In the genomic region with DNA sequence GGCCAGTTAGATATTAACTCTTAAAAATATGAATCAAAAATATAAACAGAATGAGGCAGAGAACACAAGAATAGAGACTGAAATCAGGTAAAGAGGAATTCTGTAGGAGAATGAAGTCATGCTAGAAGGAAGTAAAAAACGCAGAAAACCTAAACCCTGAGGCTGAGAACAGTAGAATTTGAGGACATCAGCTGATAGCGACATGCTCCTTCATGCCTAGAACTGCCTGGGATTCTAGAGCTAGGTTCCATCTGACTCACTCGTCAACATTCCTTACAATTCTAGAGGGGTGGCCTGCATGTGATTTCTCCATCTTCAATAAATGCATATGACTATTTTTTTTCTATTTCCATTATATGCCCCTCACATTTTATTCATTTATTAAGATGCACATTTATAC, we compare ENCODE assay signal across 3 cellular contexts.
TF ChIP-seq lines count a peak whose summit lies in the region.

No MANE protein-coding gene starts in this region.

TF ChIP-seq in SK-N-SH, 30 proteins besides CTCF, POLR2A, EP300 and RAD21:
- TF ChIP-seq, protein P1, sequence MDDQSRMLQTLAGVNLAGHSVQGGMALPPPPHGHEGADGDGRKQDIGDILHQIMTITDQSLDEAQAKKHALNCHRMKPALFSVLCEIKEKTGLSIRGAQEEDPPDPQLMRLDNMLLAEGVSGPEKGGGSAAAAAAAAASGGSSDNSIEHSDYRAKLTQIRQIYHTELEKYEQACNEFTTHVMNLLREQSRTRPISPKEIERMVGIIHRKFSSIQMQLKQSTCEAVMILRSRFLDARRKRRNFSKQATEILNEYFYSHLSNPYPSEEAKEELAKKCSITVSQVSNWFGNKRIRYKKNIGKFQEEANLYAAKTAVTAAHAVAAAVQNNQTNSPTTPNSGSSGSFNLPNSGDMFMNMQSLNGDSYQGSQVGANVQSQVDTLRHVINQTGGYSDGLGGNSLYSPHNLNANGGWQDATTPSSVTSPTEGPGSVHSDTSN (IDR thresholded peaks at IDR 0.05), result no peak
- TF ChIP-seq MEF2A (IDR thresholded peaks at IDR 0.05; ENCODE audit: borderline replicate concordance, low read depth) (no peak), TCF12 (IDR thresholded peaks at IDR 0.05) (no peak), FOXM1 (IDR thresholded peaks at IDR 0.05; ENCODE audit: low read depth) (no peak), ELF1 (IDR thresholded peaks at IDR 0.05) (no peak), ZBTB33 (IDR thresholded peaks at IDR 0.05; ENCODE audit: borderline replicate concordance, low read depth) (no peak), SMC3 (IDR thresholded peaks at IDR 0.05; ENCODE audit: low read depth, low read length) (no peak), JUND (IDR thresholded peaks at IDR 0.05) (no peak), RCOR1 (IDR thresholded peaks at IDR 0.05; ENCODE audit: low read length) (no peak)
- TF ChIP-seq, protein P2, sequence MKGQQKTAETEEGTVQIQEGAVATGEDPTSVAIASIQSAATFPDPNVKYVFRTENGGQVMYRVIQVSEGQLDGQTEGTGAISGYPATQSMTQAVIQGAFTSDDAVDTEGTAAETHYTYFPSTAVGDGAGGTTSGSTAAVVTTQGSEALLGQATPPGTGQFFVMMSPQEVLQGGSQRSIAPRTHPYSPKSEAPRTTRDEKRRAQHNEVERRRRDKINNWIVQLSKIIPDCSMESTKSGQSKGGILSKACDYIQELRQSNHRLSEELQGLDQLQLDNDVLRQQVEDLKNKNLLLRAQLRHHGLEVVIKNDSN (IDR thresholded peaks at IDR 0.05; ENCODE audit: borderline replicate concordance, low read depth), result no peak

TF ChIP-seq in SK-N-SH treated with all-trans-retinoic acid at 6 μM for 48 hours, 23 proteins besides CTCF, POLR2A, EP300 and RAD21 (continued from another document):
- TF ChIP-seq GLIS3 (CRISPR knock-in tag; IDR thresholded peaks at IDR 0.05), result no peak
- TF ChIP-seq ISL1 (CRISPR knock-in tag; IDR thresholded peaks at IDR 0.05), result no peak
- no peak for TF ChIP-seq ZNF70 (CRISPR knock-in tag; IDR thresholded peaks at IDR 0.05)
- TF ChIP-seq ZC3H10 (CRISPR knock-in tag; IDR thresholded peaks at IDR 0.05), result no peak
- TF ChIP-seq SNAI2 (CRISPR knock-in tag; IDR thresholded peaks at IDR 0.05), result no peak
- TF ChIP-seq POU6F1 (CRISPR knock-in tag; IDR thresholded peaks at IDR 0.05; ENCODE audit: borderline replicate concordance, low read depth), result no peak
- TF ChIP-seq TOX (CRISPR knock-in tag; IDR thresholded peaks at IDR 0.05; ENCODE audit: borderline replicate concordance), result no peak
- TF ChIP-seq, protein P3, sequence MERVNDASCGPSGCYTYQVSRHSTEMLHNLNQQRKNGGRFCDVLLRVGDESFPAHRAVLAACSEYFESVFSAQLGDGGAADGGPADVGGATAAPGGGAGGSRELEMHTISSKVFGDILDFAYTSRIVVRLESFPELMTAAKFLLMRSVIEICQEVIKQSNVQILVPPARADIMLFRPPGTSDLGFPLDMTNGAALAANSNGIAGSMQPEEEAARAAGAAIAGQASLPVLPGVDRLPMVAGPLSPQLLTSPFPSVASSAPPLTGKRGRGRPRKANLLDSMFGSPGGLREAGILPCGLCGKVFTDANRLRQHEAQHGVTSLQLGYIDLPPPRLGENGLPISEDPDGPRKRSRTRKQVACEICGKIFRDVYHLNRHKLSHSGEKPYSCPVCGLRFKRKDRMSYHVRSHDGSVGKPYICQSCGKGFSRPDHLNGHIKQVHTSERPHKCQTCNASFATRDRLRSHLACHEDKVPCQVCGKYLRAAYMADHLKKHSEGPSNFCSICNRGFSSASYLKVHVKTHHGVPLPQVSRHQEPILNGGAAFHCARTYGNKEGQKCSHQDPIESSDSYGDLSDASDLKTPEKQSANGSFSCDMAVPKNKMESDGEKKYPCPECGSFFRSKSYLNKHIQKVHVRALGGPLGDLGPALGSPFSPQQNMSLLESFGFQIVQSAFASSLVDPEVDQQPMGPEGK (CRISPR knock-in tag; IDR thresholded peaks at IDR 0.05; ENCODE audit: borderline replicate concordance), result no peak
- TF ChIP-seq CSRNP3 (CRISPR knock-in tag; IDR thresholded peaks at IDR 0.05), result no peak
- TF ChIP-seq TSHZ2 (CRISPR knock-in tag; IDR thresholded peaks at IDR 0.05), result no peak
- TF ChIP-seq ZNF8 (CRISPR knock-in tag; IDR thresholded peaks at IDR 0.05), result no peak
- TF ChIP-seq BACH2 (CRISPR knock-in tag; IDR thresholded peaks at IDR 0.05; ENCODE audit: borderline replicate concordance), result no peak
- no peak for TF ChIP-seq ZFP3 (CRISPR knock-in tag; IDR thresholded peaks at IDR 0.05)
- no peak for TF ChIP-seq OSR1 (CRISPR knock-in tag; IDR thresholded peaks at IDR 0.05)
- no peak for TF ChIP-seq RARB (CRISPR knock-in tag; IDR thresholded peaks at IDR 0.05)
- no peak for TF ChIP-seq TCF4 (CRISPR knock-in tag; IDR thresholded peaks at IDR 0.05; ENCODE audit: borderline replicate concordance)
- no peak for TF ChIP-seq ZNF565 (CRISPR knock-in tag; conservative IDR thresholded peaks at IDR 0.05; ENCODE audit: low read depth)
- no peak for TF ChIP-seq ZFP30 (CRISPR knock-in tag; IDR thresholded peaks at IDR 0.05)

TF ChIP-seq in GM12878, 131 proteins besides CTCF, POLR2A, EP300 and RAD21 (continued from another document):
- TF ChIP-seq YY1 (IDR thresholded peaks at IDR 0.05; ENCODE audit: low read depth, low read length), result no peak
- no peak for TF ChIP-seq RFX5 (IDR thresholded peaks at IDR 0.05; ENCODE audit: low read depth, low read length)
- no peak for TF ChIP-seq MYC (IDR thresholded peaks at IDR 0.05; ENCODE audit: insufficient read depth, insufficient read length, insufficient replicate concordance, low read length, severe bottlenecking)
- no peak for TF ChIP-seq MXI1 (IDR thresholded peaks at IDR 0.05; ENCODE audit: low read depth, low read length)
- TF ChIP-seq RUNX3 (IDR thresholded peaks at IDR 0.05; ENCODE audit: low read length), result no peak
- no peak for TF ChIP-seq NFYA (IDR thresholded peaks at IDR 0.05; ENCODE audit: borderline replicate concordance, low read depth, low read length)
